In the genomic region with DNA sequence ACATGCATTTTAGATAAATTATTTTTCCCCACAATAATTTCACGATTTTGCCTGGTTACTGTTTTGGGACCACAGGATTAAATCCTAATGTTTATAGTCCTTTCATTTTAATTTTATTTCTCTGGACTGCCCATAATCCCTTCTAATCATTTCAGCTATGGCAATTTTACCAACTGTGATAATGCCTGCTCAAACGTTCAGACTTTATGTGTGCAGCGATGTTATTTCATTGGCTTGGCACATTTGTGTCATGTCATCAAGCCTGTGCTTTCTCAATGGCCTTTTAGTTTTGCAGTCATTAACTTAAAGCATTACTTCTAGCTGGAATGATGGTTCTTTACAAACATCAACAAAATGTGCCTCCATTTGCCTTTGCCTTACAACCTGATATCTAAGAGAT, we compare ENCODE assay signal across 26 cellular contexts.
"Had no signal": no experiment of that assay in that cellular context is flagged by ENCODE, and none has a peak within 500 bp of the region (broad histone marks: within the 10 kb centered on the region; RNA-seq: fewer than 3 reads in every experiment).

No MANE protein-coding gene starts in this region.

- H3K4me1 ChIP-seq: stomach, suprapubic skin, testis, thyroid gland, tibial artery, tibial nerve, transverse colon, upper lobe of left lung, upper lobe of right lung, uterus, vagina had no signal

- H3K27ac ChIP-seq: stomach, suprapubic skin, testis, thoracic aorta, thyroid gland, tibial artery, tibial nerve, transverse colon, upper lobe of left lung, upper lobe of right lung, uterus, vagina had no signal

- H3K9me3 ChIP-seq: stomach, suprapubic skin, testis, thoracic aorta, thyroid gland, tibial artery, tibial nerve, transverse colon, upper lobe of left lung, upper lobe of right lung, uterus, vagina had no signal

- DNase-seq: stimulated activated CD4-positive, alpha-beta T cell treated with anti-CD3 and anti-CD28 coated beads, Interleukin-2, amount 100 ng/mL, for 48 hours; stimulated activated CD4-positive, alpha-beta T cell treated with anti-CD3 and anti-CD28 coated beads, Interleukin-4, amount 100 ng/mL, for 1 hour; stimulated activated CD4-positive, alpha-beta T cell treated with anti-CD3 and anti-CD28 coated beads, Interleukin-4, amount 100 ng/mL, for 24 hours; stimulated activated CD4-positive, alpha-beta T cell treated with anti-CD3 and anti-CD28 coated beads, Interleukin-4, amount 100 ng/mL, for 4 hours; stimulated activated CD8-positive, alpha-beta memory T cell treated with anti-CD3 and anti-CD28 coated beads, Interleukin-4, amount 100 ng/mL, for 48 hours; stimulated activated naive B cell treated with anti-CD40 and anti-IgM and Interleukin-4, amounts not matched to agents 10 μg/mL and 1 μg/mL and 100 μg/mL, for 72 hours; stimulated activated naive CD4-positive, alpha-beta T cell; stimulated activated naive CD4-positive, alpha-beta T cell treated with Interleukin-2 at 50 U/mL for 16 hours; stimulated activated naive CD8-positive, alpha-beta T cell treated with anti-CD3 and anti-CD28 coated beads, Interleukin-15, amount 100 ng/mL, for 72 hours; stimulated activated naive CD8-positive, alpha-beta T cell treated with anti-CD3 and anti-CD28 coated beads, Interleukin-15, Interleukin-2, amounts not matched to agents 100 U/mL and 50 U/mL, for 24 hours; stomach; substantia nigra; testis; thyroid gland; tibial artery; transverse colon; trophoblast cell; upper lobe of left lung; upper lobe of right lung; uterus had no signal

- H3K27me3 ChIP-seq: stomach, suprapubic skin, testis, thyroid gland, tibial artery, tibial nerve, transverse colon, upper lobe of left lung, upper lobe of right lung, uterus, vagina had no signal

- H3K36me3 ChIP-seq: stomach, suprapubic skin, thoracic aorta, thyroid gland, tibial artery, tibial nerve, transverse colon, upper lobe of left lung, upper lobe of right lung, uterus, vagina had no signal

- ATAC-seq: stimulated activated effector memory CD8-positive, alpha-beta T cell treated with anti-CD3 and anti-CD28 coated beads, Interleukin-12 subunit alpha, Interleukin-12 subunit beta, amount 100 ng/mL, for 72 hours; stimulated activated memory B cell treated with anti-CD40 and anti-IgM and Interleukin-4, amounts not matched to agents 10 μg/mL and 1 μg/mL and 100 μg/mL, for 72 hours; stimulated activated naive B cell treated with anti-CD40 and anti-IgM and Interleukin-4, amounts not matched to agents 10 μg/mL and 1 μg/mL and 100 μg/mL, for 72 hours; stimulated activated naive CD8-positive, alpha-beta T cell treated with anti-CD3 and anti-CD28 coated beads, Interleukin-15, amount 100 ng/mL, for 72 hours; stimulated activated naive CD8-positive, alpha-beta T cell treated with anti-CD3 and anti-CD28 coated beads, Interleukin-15, Interleukin-2, amounts not matched to agents 100 U/mL and 50 U/mL, for 24 hours; upper lobe of right lung had no signal

- H3K4me3 ChIP-seq: stomach, suprapubic skin, testis, thoracic aorta, thyroid gland, tibial artery, tibial nerve, transverse colon, upper lobe of left lung, upper lobe of right lung, uterus, vagina had no signal
